26 cellular contexts compared by ENCODE assay signal in genomic region chr10:132608511-132609195, GRCh38.
DNase-seq lines count a peak whose midpoint lies in the region; ATAC-seq, FAIRE-seq and TF ChIP-seq lines count a peak whose summit lies in the region.
"Had no signal": no experiment of that assay in that cellular context is flagged by ENCODE, and none has a peak within 500 bp of the region (broad histone marks: within the 10 kb centered on the region; RNA-seq: fewer than 3 reads in every experiment).

No MANE protein-coding gene starts in this region.

- H3K27ac ChIP-seq in RWPE2 (ENCODE audit: poor library complexity, severe bottlenecking) (no peak overlapping the region), kidney (ENCODE audit: low read depth in 2 of 2, low read length in 2 of 2) (no peak overlapping the region)
- H3K27ac ChIP-seq: adrenal gland, pancreas, tibial artery, VCaP had no signal

- H3K9me3 ChIP-seq in RWPE2 (ENCODE audit: severe bottlenecking) (no peaks in the 10 kb centered on the region), kidney (ENCODE audit: control insufficient read depth in 1 of 2, low read length in 2 of 2) (peaks cover 0 to 4% of the 10 kb centered on the region in 2 donors)
- H3K9me3 ChIP-seq: adrenal gland, Caco-2, mucosa of descending colon, pancreas, tibial artery had no signal

- TF ChIP-seq CTCF in RWPE2 (IDR thresholded peaks at IDR 0.05; ENCODE audit: poor library complexity, severe bottlenecking) (no peak), kidney (IDR thresholded peaks at IDR 0.05; ENCODE audit: borderline replicate concordance, extremely low read depth, insufficient read depth) (no peak), HFFc6 (IDR thresholded peaks at IDR 0.05) (no peak)

- peaks cover 6% of the 10 kb centered on the region for H3K27me3 Mint-ChIP-seq in HFFc6 (ENCODE audit: insufficient read depth)
- peaks cover 1% of the 10 kb centered on the region for H3K27me3 Mint-ChIP-seq in activated CD4-positive, alpha-beta T cell treated with anti-CD3 and anti-CD28 coated beads, Interleukin-2, amount 10 ng/mL, durations not matched to agents 7 days and 5 days
- H3K27me3 Mint-ChIP-seq: activated CD4-positive, alpha-beta T cell treated with anti-CD3 and anti-CD28 coated beads, Interleukin-2, amount 10 ng/mL, durations not matched to agents 24 days and 14 days had no signal

- no peak overlapping the region for H3K27ac Mint-ChIP-seq in HFFc6
- H3K27ac Mint-ChIP-seq in activated CD4-positive, alpha-beta T cell treated with anti-CD3 and anti-CD28 coated beads, Interleukin-2, amount 10 ng/mL, durations not matched to agents 7 days and 5 days: no peak overlapping the region
- H3K27ac Mint-ChIP-seq: activated CD4-positive, alpha-beta T cell treated with anti-CD3 and anti-CD28 coated beads, Interleukin-2, amount 10 ng/mL, durations not matched to agents 24 days and 14 days; activated T-cell treated with anti-CD3 and anti-CD28 coated beads, Interleukin-2, amount 50 U/mL, for 72 hours; natural killer cell had no signal

- H3K4me1 ChIP-seq in RWPE2 (ENCODE audit: insufficient read depth, poor library complexity, severe bottlenecking) (no peaks in the 10 kb centered on the region), kidney (ENCODE audit: control insufficient read depth in 1 of 2, insufficient read depth in 1 of 2, low read depth in 1 of 2, low read length in 2 of 2) (peaks cover 0 to 17% of the 10 kb centered on the region in 2 donors)
- H3K4me1 ChIP-seq: Caco-2, pancreas had no signal

- peaks cover 5% of the 10 kb centered on the region; the same call in 1 of the 2 replicates for H3K4me1 Mint-ChIP-seq in HFFc6 (ENCODE audit: low read depth)
- H3K4me1 Mint-ChIP-seq in activated CD4-positive, alpha-beta T cell treated with anti-CD3 and anti-CD28 coated beads, Interleukin-2, amount 10 ng/mL, durations not matched to agents 7 days and 5 days: peaks cover 11% of the 10 kb centered on the region

- H3K9me3 Mint-ChIP-seq in HFFc6: no peaks in the 10 kb centered on the region
- H3K9me3 Mint-ChIP-seq in activated CD4-positive, alpha-beta T cell treated with anti-CD3 and anti-CD28 coated beads, Interleukin-2, amount 10 ng/mL, durations not matched to agents 7 days and 5 days: peaks cover 5% of the 10 kb centered on the region
- H3K9me3 Mint-ChIP-seq: natural killer cell had no signal

- ATAC-seq in RWPE2 (ENCODE audit: low read depth): no peak
- ATAC-seq: activated T-cell treated with anti-CD3 and anti-CD28 coated beads, Interleukin-2, amount 50 U/mL, for 72 hours; K562; mucosa of descending colon; pancreas had no signal

- H3K4me3 ChIP-seq in H7 (ENCODE audit: insufficient read depth, low read depth, low read length) (no peak overlapping the region), RWPE2 (ENCODE audit: severe bottlenecking) (no peak overlapping the region), kidney (ENCODE audit: low read length in 2 of 2) (no peak overlapping the region)
- H3K4me3 ChIP-seq: adrenal gland, dorsolateral prefrontal cortex, K562, mucosa of descending colon, pancreas, tibial artery had no signal

- peak; percentile 62 for DNase-seq in H7
- DNase-seq in RWPE2 (ENCODE audit: low spot score): peak; percentile 37
- DNase-seq in kidney: peak; percentile 59
- DNase-seq in posterior vena cava (ENCODE audit: low spot score): peak; percentile 65
- no peak for DNase-seq in HFFc6
- no peak for DNase-seq in stimulated activated CD4-positive, alpha-beta T cell treated with anti-CD3 and anti-CD28 coated beads, Interleukin-2, amount 100 ng/mL, for 48 hours
- no peak for DNase-seq in activated CD4-positive, alpha-beta T cell treated with anti-CD3 and anti-CD28 coated beads, Interleukin-2, amount 10 ng/mL, durations not matched to agents 7 days and 5 days
- DNase-seq: activated CD4-positive, alpha-beta T cell treated with anti-CD3 and anti-CD28 coated beads, Interleukin-2, amount 10 ng/mL, durations not matched to agents 24 days and 14 days; activated naive CD4-positive, alpha-beta T cell treated with Interleukin-2 at 50 U/mL for 16 hours; activated T-cell treated with anti-CD3 and anti-CD28 coated beads, Interleukin-2, amount 50 U/mL, for 72 hours; foreskin melanocyte; natural killer cell; NCI-H1048; NCI-H748 treated with DMSO at 0.1 percent for 48 hours; SIG-M5; T1000 had no signal

- H3K27me3 ChIP-seq in H7 (ENCODE audit: control insufficient read depth, insufficient read depth, low read length) (no peaks in the 10 kb centered on the region), RWPE2 (ENCODE audit: insufficient read depth, poor library complexity, severe bottlenecking) (no peaks in the 10 kb centered on the region)
- H3K27me3 ChIP-seq: adrenal gland, dorsolateral prefrontal cortex, pancreas, tibial artery had no signal

- CTCF ChIA-PET in activated CD4-positive, alpha-beta T cell treated with anti-CD3 and anti-CD28 coated beads, Interleukin-2, amount 10 ng/mL, durations not matched to agents 7 days and 5 days (lab: Charles Lee): interaction anchor here (0.6 kb wide), 1 partner anchor 38 kb away, joined by 3 read pairs; no protein-coding TSS in a partner anchor

- FAIRE-seq in kidney (lab: Jason Lieb, UNC): no peak
- FAIRE-seq: G401.6, HTR-8/SVneo, K562, pancreas had no signal

- intact Hi-C loops in kidney (cut with DNase I) (no loop called here), posterior vena cava (cut with DNase I) (no loop called here)

- POLR2A ChIA-PET in activated CD4-positive, alpha-beta T cell treated with anti-CD3 and anti-CD28 coated beads, Interleukin-2, amount 10 ng/mL, durations not matched to agents 7 days and 5 days (lab: Charles Lee): no interaction called here

- H3K36me3 ChIP-seq in H7 (replicated peaks; ENCODE audit: control insufficient read depth, insufficient read depth, low read length) (no peaks in the 10 kb centered on the region), RWPE2 (ENCODE audit: low read depth) (no peaks in the 10 kb centered on the region), kidney (ENCODE audit: control insufficient read depth in 1 of 2, insufficient read depth in 2 of 2, low read length in 2 of 2) (no peaks in the 10 kb centered on the region)
- H3K36me3 ChIP-seq: adrenal gland, pancreas had no signal

- H3K9ac ChIP-seq in kidney (ENCODE audit: low read length in 2 of 2): no peak overlapping the region

- 0 out of 2 replicates have a peak, but pooled peaks cover 6% of the 10 kb centered on the region for H3K36me3 Mint-ChIP-seq in HFFc6 (ENCODE audit: low read depth)
- no peaks in the 10 kb centered on the region for H3K36me3 Mint-ChIP-seq in activated CD4-positive, alpha-beta T cell treated with anti-CD3 and anti-CD28 coated beads, Interleukin-2, amount 10 ng/mL, durations not matched to agents 7 days and 5 days (ENCODE audit: low read depth)
- H3K36me3 Mint-ChIP-seq: natural killer cell had no signal

- H3K4me3 Mint-ChIP-seq in HFFc6: no peak overlapping the region
- H3K4me3 Mint-ChIP-seq in activated CD4-positive, alpha-beta T cell treated with anti-CD3 and anti-CD28 coated beads, Interleukin-2, amount 10 ng/mL, durations not matched to agents 7 days and 5 days: no peak overlapping the region
- H3K4me3 Mint-ChIP-seq: activated CD4-positive, alpha-beta T cell treated with anti-CD3 and anti-CD28 coated beads, Interleukin-2, amount 10 ng/mL, durations not matched to agents 24 days and 14 days; activated T-cell treated with anti-CD3 and anti-CD28 coated beads, Interleukin-2, amount 50 U/mL, for 72 hours; natural killer cell had no signal

Comparison
In these comparisons a context has a peak if more than half of its experiments do, and no peak if none do; other contexts are left out.
1. DNase-seq: peak in H7 (single experiment), RWPE2 (single experiment), kidney (single experiment) and posterior vena cava (single experiment); none in HFFc6 (single experiment), stimulated activated CD4-positive, alpha-beta T cell treated with anti-CD3 and anti-CD28 coated beads, Interleukin-2, amount 100 ng/mL, for 48 hours (0 of 2) and activated CD4-positive, alpha-beta T cell treated with anti-CD3 and anti-CD28 coated beads, Interleukin-2, amount 10 ng/mL, durations not matched to agents 7 days and 5 days (single experiment).